9 cellular contexts compared by ENCODE assay signal in the genomic region with DNA sequence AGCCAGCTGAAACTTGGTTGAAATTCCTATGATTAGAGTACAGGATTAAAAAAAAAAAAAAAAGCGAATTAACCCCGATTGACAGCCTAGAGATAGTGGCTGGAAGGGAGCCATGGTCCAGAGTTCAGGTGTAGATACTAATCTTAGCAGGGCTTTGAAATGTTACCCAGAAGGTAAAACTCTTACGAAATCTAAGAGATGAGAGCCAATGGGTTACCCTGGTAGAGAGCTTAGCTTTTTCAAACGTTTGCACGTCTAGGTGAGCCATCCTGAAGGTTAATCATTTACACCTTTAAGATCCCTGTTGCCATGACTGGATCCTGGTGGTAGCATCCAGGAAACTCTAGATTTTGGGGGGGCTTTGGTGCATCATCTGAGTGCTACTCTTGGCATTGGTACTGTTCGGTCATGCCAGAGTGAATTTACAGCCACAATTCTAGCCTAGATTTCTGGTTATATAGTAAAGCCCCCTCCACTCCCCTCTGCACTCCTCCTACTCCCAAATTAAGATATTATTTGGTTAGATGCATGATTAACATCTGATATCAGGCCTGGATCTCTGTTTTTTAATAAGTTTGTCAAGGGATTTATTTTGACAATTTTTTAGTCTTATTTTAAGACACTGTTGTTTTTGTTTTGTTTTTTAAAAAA. TPM values are rescaled to one million over a fixed set of nuclear protein-coding genes. Genes with fewer than 3 reads are reported as not detected.
DNase-seq lines count a peak whose midpoint lies in the region; ATAC-seq and TF ChIP-seq lines count a peak whose summit lies in the region.
"Had no signal": no experiment of that assay in that cellular context is flagged by ENCODE, and none has a peak within 500 bp of the region (broad histone marks: within the 10 kb centered on the region; RNA-seq: fewer than 3 reads in every experiment).

No MANE protein-coding gene starts in this region.

- DNase-seq in right atrium auricular region (ENCODE audit: low spot score) (no peak), Right ventricle myocardium superior (no peak), brain microvascular endothelial cell (no peak), mesothelial cell of epicardium (ENCODE audit: low spot score in 2 of 2, unreplicated experiment in 2 of 2) (no peak), aorta (no peak), NCI-H524 treated with DMSO at 0.1 percent for 48 hours (lab: John Stamatoyannopoulos, UW) (no peak), SW 1271 (lab: John Stamatoyannopoulos, UW) (no peak)

- H3K36me3 ChIP-seq in right atrium auricular region = no peaks in the 10 kb centered on the region
- H3K36me3 ChIP-seq in brain microvascular endothelial cell (replicated peaks) = no peaks in the 10 kb centered on the region
- no peaks in the 10 kb centered on the region for H3K36me3 ChIP-seq in aorta (ENCODE audit: control insufficient read depth in 1 of 2, insufficient read depth in 2 of 2, low read length in 1 of 2)

- no peak for ATAC-seq in Right ventricle myocardium superior (ENCODE audit: poor library complexity)
- no peak for ATAC-seq in aorta (ENCODE audit: low FRiP score)
- no peak for ATAC-seq in GM18505 (IDR thresholded peaks at IDR 0.05; ENCODE audit: unreplicated experiment)

- H3K27ac Mint-ChIP-seq in mesothelial cell of epicardium = no peak overlapping the region

- H3K4me1 Mint-ChIP-seq in mesothelial cell of epicardium = peaks cover 26% of the 10 kb centered on the region

- no peak for TF ChIP-seq CTCF in right atrium auricular region (IDR thresholded peaks at IDR 0.05)
- TF ChIP-seq CTCF in brain microvascular endothelial cell (IDR thresholded peaks at IDR 0.05; ENCODE audit: low read depth, low read length, missing control alignments) = no peak
- no peak for TF ChIP-seq CTCF in mesothelial cell of epicardium (IDR thresholded peaks at IDR 0.05; ENCODE audit: unreplicated experiment)

- H3K4me3 Mint-ChIP-seq in mesothelial cell of epicardium = peak overlapping the region; percentile 97

- H3K27ac ChIP-seq in right atrium auricular region (no peak overlapping the region), brain microvascular endothelial cell (no peak overlapping the region), aorta (ENCODE audit: low read depth in 1 of 2, low read length in 2 of 2) (no peak overlapping the region)

- intact Hi-C loops in Right ventricle myocardium superior (cut with DNase I) (no loop called here), aorta (cut with DNase I) (no loop called here)

- H3K4me3 ChIP-seq in right atrium auricular region (peak overlapping the region; percentile 69 to 98), brain microvascular endothelial cell (ENCODE audit: low read depth, low read length) (peak overlapping the region; percentile 69), aorta (ENCODE audit: low read length in 2 of 2) (peak overlapping the region; percentile 41 to 73)

- no peak for TF ChIP-seq POLR2A in GM18505 (IDR thresholded peaks at IDR 0.05; ENCODE audit: borderline replicate concordance, extremely low read depth, insufficient read depth, insufficient read length)

- WGBS in aorta, 2 donors = 53 to 56% methylated on average over 6 of the region's 6 CpGs

- in situ Hi-C loops in brain microvascular endothelial cell (cut with HindIII; ENCODE audit: low pct_ligation_motif_present, low sequenced_read_pairs) = no loop called here

- no peaks in the 10 kb centered on the region for H3K9me3 ChIP-seq in right atrium auricular region
- H3K9me3 ChIP-seq in aorta (ENCODE audit: control insufficient read depth, low read length) = no peaks in the 10 kb centered on the region

- no peaks in the 10 kb centered on the region for H3K36me3 Mint-ChIP-seq in mesothelial cell of epicardium

- H3K4me1 ChIP-seq in right atrium auricular region (peaks cover 0 to 36% of the 10 kb centered on the region in 2 donors), aorta (ENCODE audit: control insufficient read depth in 1 of 2, insufficient read depth in 2 of 2, low read length in 2 of 2) (peaks cover 6 to 10% of the 10 kb centered on the region in 2 donors)

- H3K27me3 Mint-ChIP-seq in mesothelial cell of epicardium (ENCODE audit: low read depth) = no peaks in the 10 kb centered on the region

- no peaks in the 10 kb centered on the region for H3K27me3 ChIP-seq in right atrium auricular region
- no peaks in the 10 kb centered on the region for H3K27me3 ChIP-seq in brain microvascular endothelial cell (replicated peaks)
- no peaks in the 10 kb centered on the region for H3K27me3 ChIP-seq in aorta (ENCODE audit: control insufficient read depth in 1 of 2, insufficient read depth in 2 of 2, low read length in 1 of 2)

- no peaks in the 10 kb centered on the region for H3K9me3 Mint-ChIP-seq in mesothelial cell of epicardium

RNA-seq across cellular contexts. Expression of gene AGFG2, which starts 1.2 kb away (rescaled TPM):
- total RNA-seq in right atrium auricular region (10 to 100 TPM; 16.4 to 25.8 TPM), Right ventricle myocardium superior (19.8 TPM), mesothelial cell of epicardium (7.7 to 9.1 TPM (median 8.3 TPM) in 3 replicates), aorta (10 to 100 TPM; 28.4 to 29.2 TPM)
- 10 to 100 TPM in 1 of 2 donors, 1 to 10 TPM in 1; 6.4 to 14.6 TPM for polyA plus RNA-seq in aorta

RNA-seq across cellular contexts. Expression of gene SAP25, which starts 33.5 kb away (rescaled TPM):
- total RNA-seq in right atrium auricular region (not detected), Right ventricle myocardium superior (0.54 TPM), mesothelial cell of epicardium (7.9 to 13.5 TPM (median 10.6 TPM) in 3 replicates), aorta (1 to 10 TPM; 2.1 to 7.5 TPM)
- 1 to 10 TPM in 1 of 2 donors, under 1 TPM in 1; 0.75 to 9.9 TPM for polyA plus RNA-seq in aorta

RNA-seq across cellular contexts. Expression of gene LRCH4, which starts 45.7 kb away (rescaled TPM):
- total RNA-seq in right atrium auricular region (10 to 100 TPM; 23.0 to 46.2 TPM), Right ventricle myocardium superior (22.8 TPM), mesothelial cell of epicardium (117 to 128 TPM (median 127 TPM) in 3 replicates), aorta (10 to 100 TPM; 39.1 to 56.0 TPM)
- 10 to 100 TPM; 26.3 to 68.2 TPM for polyA plus RNA-seq in aorta

RNA-seq across cellular contexts. Expression of gene FBXO24, which starts 45.9 kb away (rescaled TPM):
- under 1 TPM in 1 of 2 donors, not detected in 1; 0.20 TPM for total RNA-seq in right atrium auricular region
- total RNA-seq in Right ventricle myocardium superior = 0.35 TPM
- total RNA-seq in mesothelial cell of epicardium = 0.54 to 0.93 TPM (median 0.64 TPM) in 3 replicates
- under 1 TPM in 1 of 2 donors, not detected in 1; 0.81 TPM for total RNA-seq in aorta
- polyA plus RNA-seq in aorta = 1 to 10 TPM in 1 of 2 donors, not detected in 1; 1.2 TPM

RNA-seq across cellular contexts. Expression of gene NYAP1, which starts 56.5 kb away (rescaled TPM):
- total RNA-seq in right atrium auricular region (1 to 10 TPM in 1 of 2 donors, under 1 TPM in 1; 0.37 to 1.5 TPM), Right ventricle myocardium superior (0.16 TPM), mesothelial cell of epicardium (8.2 to 8.5 TPM (median 8.4 TPM) in 3 replicates), aorta (1 to 10 TPM in 1 of 2 donors, under 1 TPM in 1; 0.75 to 1.3 TPM)
- under 1 TPM; 0.18 to 0.25 TPM for polyA plus RNA-seq in aorta
- total RNA-seq: T-helper 2 cell treated with Interferon-gamma antibody and Interleukin-4, amounts not matched to agents 100 ng/mL and 5 ng/mL, for 36 hours had no signal
